24 cellular contexts compared by ENCODE assay signal in genomic region chr11:72904016-72904415, GRCh38.
"Had no signal": no experiment of that assay in that cellular context is flagged by ENCODE, and none has a peak within 500 bp of the region (broad histone marks: within the 10 kb centered on the region; RNA-seq: fewer than 3 reads in every experiment).

No MANE protein-coding gene starts in this region.

- DNase-seq: activated CD4-positive, alpha-beta memory T cell treated with anti-CD3 and anti-CD28 coated beads for 36 hours; activated CD4-positive, alpha-beta T cell treated with anti-CD3 and anti-CD28 coated beads, Interleukin-2, amount 10 ng/mL, durations not matched to agents 7 days and 5 days; activated CD4-positive, CD25-positive, alpha-beta regulatory T cell; activated CD8-positive, alpha-beta memory T cell treated with anti-CD3 and anti-CD28 coated beads for 24 hours; activated gamma-delta T cell treated with Interleukin-2 at 50 U/mL for 16 hours; activated naive CD4-positive, alpha-beta T cell treated with anti-CD3 and anti-CD28 coated beads, Interleukin-2, amount 50 U/mL, for 16 hours; activated T-cell treated with anti-CD3 and anti-CD28 coated beads, Interleukin-2, amount 50 U/mL, for 72 hours; body of pancreas; central memory CD4-positive, alpha-beta T cell; KG1; NCI-H1092; NCI-H1417; NCI-H1930; NCI-H2107; NCI-H2171 treated with DMSO at 0.1 percent for 48 hours; NCI-H226; NCI-H526; NCI-H774; PC-3; SHP77; SW 1271 had no signal

- H3K36me3 ChIP-seq: SJSA1 had no signal

- H3K27me3 ChIP-seq: ascending aorta, body of pancreas, SJSA1 had no signal

- H3K4me1 ChIP-seq: ascending aorta, body of pancreas, SJSA1 had no signal

- H3K27ac ChIP-seq: body of pancreas, SJSA1 had no signal

- H3K9me3 ChIP-seq: body of pancreas, SJSA1 had no signal

- ATAC-seq: activated T-cell treated with anti-CD3 and anti-CD28 coated beads, Interleukin-2, amount 50 U/mL, for 72 hours; body of pancreas; PC-3; SK-N-SH treated with all-trans-retinoic acid at 6 μM for 48 hours had no signal

- H3K4me3 ChIP-seq: ascending aorta, body of pancreas, SJSA1 had no signal
